8 cellular contexts compared by ENCODE assay signal in genomic region chr1:100539836-100540536, GRCh38. TPM values are rescaled to one million over a fixed set of nuclear protein-coding genes. Genes with fewer than 3 reads are reported as not detected.
DNase-seq lines count a peak whose midpoint lies in the region; ATAC-seq and TF ChIP-seq lines count a peak whose summit lies in the region.

No MANE protein-coding gene starts in this region.

- no peak for TF ChIP-seq EP300 in sigmoid colon (IDR thresholded peaks at IDR 0.05)

- H3K4me3 ChIP-seq in heart right ventricle (peak overlapping the region in 9 of 10 donors; percentile 39 to 61 (median 51)), sigmoid colon (peak overlapping the region in 3 of 4 donors; percentile 42 to 53 (median 49))

- intact Hi-C loops in activated naive CD4-positive, alpha-beta T cell treated with anti-CD3 and anti-CD28 coated beads for 36 hours (cut with micrococcal nuclease) = loop anchor here (1.0 to 5.0 kb wide), 5 partner anchors 77 to 747 kb away; partner anchors contain the start of genes AGL, CDC14A and RTCA
- intact Hi-C loops in activated CD8-positive, alpha-beta T cell treated with anti-CD3 and anti-CD28 coated beads for 36 hours (cut with micrococcal nuclease) = loop anchor here (5.0 to 10.0 kb wide), 2 partner anchors 78 to 325 kb away; no protein-coding TSS in a partner anchor
- intact Hi-C loops in heart right ventricle (cut with DNase I) = loop anchor here in 2 of 10 donors (2.0 to 10.0 kb wide), 2 partner anchors 23 to 75 kb away; no protein-coding TSS in a partner anchor
- intact Hi-C loops in sigmoid colon (cut with DNase I) = loop anchor here (10.0 kb wide), 1 partner anchor 185 kb away; no protein-coding TSS in a partner anchor

- no peaks in the 10 kb centered on the region for H3K36me3 ChIP-seq in heart right ventricle
- H3K36me3 ChIP-seq in sigmoid colon = no peaks in the 10 kb centered on the region

- H3K27ac ChIP-seq in heart right ventricle (no peak overlapping the region), sigmoid colon (no peak overlapping the region)

- H3K9me3 ChIP-seq in heart right ventricle (no peaks in the 10 kb centered on the region), sigmoid colon (no peaks in the 10 kb centered on the region)

- no peak for TF ChIP-seq POLR2A in sigmoid colon (IDR thresholded peaks at IDR 0.05)

- peak; percentile 34 for ATAC-seq in activated CD8-positive, alpha-beta T cell treated with anti-CD3 and anti-CD28 coated beads for 36 hours
- ATAC-seq in heart right ventricle (peak; percentile 18 to 78 (median 46)), GM19324 (IDR thresholded peaks at IDR 0.05; ENCODE audit: low FRiP score, unreplicated experiment) (no peak), GM19395 (IDR thresholded peaks at IDR 0.05; ENCODE audit: unreplicated experiment) (no peak), HG03354 (IDR thresholded peaks at IDR 0.05; ENCODE audit: poor library complexity, severe bottlenecking, unreplicated experiment) (no peak)

- H3K4me1 ChIP-seq in heart right ventricle (peaks cover 5 to 31% (median 8%) of the 10 kb centered on the region in 9 donors), sigmoid colon (peaks cover 0 to 22% (median 16%) of the 10 kb centered on the region in 4 donors)

- no peak overlapping the region for H3K27ac Mint-ChIP-seq in activated naive CD4-positive, alpha-beta T cell treated with anti-CD3 and anti-CD28 coated beads for 36 hours
- no peak overlapping the region for H3K27ac Mint-ChIP-seq in activated CD8-positive, alpha-beta T cell treated with anti-CD3 and anti-CD28 coated beads for 36 hours

- no peaks in the 10 kb centered on the region for H3K36me3 Mint-ChIP-seq in activated naive CD4-positive, alpha-beta T cell treated with anti-CD3 and anti-CD28 coated beads for 36 hours (ENCODE audit: low read depth)
- H3K36me3 Mint-ChIP-seq in activated CD8-positive, alpha-beta T cell treated with anti-CD3 and anti-CD28 coated beads for 36 hours (ENCODE audit: low read depth) = no peaks in the 10 kb centered on the region

- H3K27me3 ChIP-seq in heart right ventricle (peaks cover 6 to 64% (median 54%) of the 10 kb centered on the region in 7 donors), sigmoid colon (peaks cover 7 to 47% (median 16%) of the 10 kb centered on the region in 3 donors)

- DNase-seq in activated naive CD4-positive, alpha-beta T cell treated with anti-CD3 and anti-CD28 coated beads for 36 hours = peak; percentile 12
- DNase-seq in activated naive CD4-positive, alpha-beta T cell (lab: John Stamatoyannopoulos, UW) = no peak
- DNase-seq in activated CD8-positive, alpha-beta T cell treated with anti-CD3 and anti-CD28 coated beads for 36 hours = peak; percentile 17
- peak in 1 of 2 donors; percentile 37 for DNase-seq in heart right ventricle
- DNase-seq in sigmoid colon = no peak

- H3K9me3 Mint-ChIP-seq in activated naive CD4-positive, alpha-beta T cell treated with anti-CD3 and anti-CD28 coated beads for 36 hours = no peaks in the 10 kb centered on the region
- no peaks in the 10 kb centered on the region for H3K9me3 Mint-ChIP-seq in activated CD8-positive, alpha-beta T cell treated with anti-CD3 and anti-CD28 coated beads for 36 hours

- peaks cover 2% of the 10 kb centered on the region for H3K4me1 Mint-ChIP-seq in activated naive CD4-positive, alpha-beta T cell treated with anti-CD3 and anti-CD28 coated beads for 36 hours (ENCODE audit: low read depth)
- peaks cover 8% of the 10 kb centered on the region for H3K4me1 Mint-ChIP-seq in activated CD8-positive, alpha-beta T cell treated with anti-CD3 and anti-CD28 coated beads for 36 hours (ENCODE audit: low read depth)

- TF ChIP-seq CTCF in activated CD8-positive, alpha-beta T cell treated with anti-CD3 and anti-CD28 coated beads for 36 hours (IDR thresholded peaks at IDR 0.05) = no peak
- no peak for TF ChIP-seq CTCF in heart right ventricle (IDR thresholded peaks at IDR 0.05)
- TF ChIP-seq CTCF in sigmoid colon (IDR thresholded peaks at IDR 0.05) = no peak

- H3K27me3 Mint-ChIP-seq in activated naive CD4-positive, alpha-beta T cell treated with anti-CD3 and anti-CD28 coated beads for 36 hours (ENCODE audit: low read depth) = peaks cover 39% of the 10 kb centered on the region
- peaks cover 51% of the 10 kb centered on the region for H3K27me3 Mint-ChIP-seq in activated CD8-positive, alpha-beta T cell treated with anti-CD3 and anti-CD28 coated beads for 36 hours

- POLR2A ChIA-PET in activated CD8-positive, alpha-beta T cell treated with anti-CD3 and anti-CD28 coated beads for 36 hours (lab: Charles Lee) = no interaction called here

- peak overlapping the region; percentile 62 for H3K4me3 Mint-ChIP-seq in activated naive CD4-positive, alpha-beta T cell treated with anti-CD3 and anti-CD28 coated beads for 36 hours
- H3K4me3 Mint-ChIP-seq in activated CD8-positive, alpha-beta T cell treated with anti-CD3 and anti-CD28 coated beads for 36 hours = peak overlapping the region; percentile 53

- CTCF ChIA-PET in activated naive CD4-positive, alpha-beta T cell treated with anti-CD3 and anti-CD28 coated beads for 36 hours (lab: Charles Lee) = interaction anchor here (0.8 to 1.1 kb wide), 2 partner anchors 76 to 79 kb away, joined by 3 to 5 read pairs; no protein-coding TSS in a partner anchor
- CTCF ChIA-PET in activated CD8-positive, alpha-beta T cell treated with anti-CD3 and anti-CD28 coated beads for 36 hours (lab: Charles Lee) = interaction anchor here (1.0 to 4.1 kb wide), 5 partner anchors 8 to 329 kb away, joined by 3 to 24 read pairs (median 8); no protein-coding TSS in a partner anchor

- WGBS in heart right ventricle, 2 donors = 12% methylated on average over 57 of the region's 57 CpGs
- 11 to 14% methylated on average over 57 of the region's 57 CpGs for WGBS in sigmoid colon, 2 donors

RNA-seq across cellular contexts. Expression of gene GPR88, which starts 2.0 kb away (rescaled TPM):
- total RNA-seq in activated naive CD4-positive, alpha-beta T cell treated with anti-CD3 and anti-CD28 coated beads for 36 hours = not detected
- total RNA-seq in activated CD8-positive, alpha-beta T cell treated with anti-CD3 and anti-CD28 coated beads for 36 hours = under 1 TPM; 0.07 to 0.09 TPM
- total RNA-seq in heart right ventricle (under 1 TPM in 4 of 10 donors, not detected in 6; 0.08 to 0.16 (median 0.12) TPM), sigmoid colon (1 to 10 TPM in 3 of 4 donors, under 1 TPM in 1; 0.83 to 5.7 (median 3.3) TPM)
- polyA plus RNA-seq in heart right ventricle (under 1 TPM; 0.06 to 0.22 TPM), sigmoid colon (under 1 TPM in 1 of 3 donors, not detected in 2; 0.20 TPM)

Comparison
In these comparisons a context has a peak if more than half of its experiments do, and no peak if none do; other contexts are left out.
1. DNase-seq: peak in activated naive CD4-positive, alpha-beta T cell treated with anti-CD3 and anti-CD28 coated beads for 36 hours (single experiment) and activated CD8-positive, alpha-beta T cell treated with anti-CD3 and anti-CD28 coated beads for 36 hours (single experiment); none in activated naive CD4-positive, alpha-beta T cell (0 of 4) and sigmoid colon (single experiment).
2. ATAC-seq: peak in activated CD8-positive, alpha-beta T cell treated with anti-CD3 and anti-CD28 coated beads for 36 hours (single experiment) and heart right ventricle (8 of 8); none in GM19324 (single experiment), GM19395 (single experiment) and HG03354 (single experiment).